35 cellular contexts compared by ENCODE assay signal in the genomic region with DNA sequence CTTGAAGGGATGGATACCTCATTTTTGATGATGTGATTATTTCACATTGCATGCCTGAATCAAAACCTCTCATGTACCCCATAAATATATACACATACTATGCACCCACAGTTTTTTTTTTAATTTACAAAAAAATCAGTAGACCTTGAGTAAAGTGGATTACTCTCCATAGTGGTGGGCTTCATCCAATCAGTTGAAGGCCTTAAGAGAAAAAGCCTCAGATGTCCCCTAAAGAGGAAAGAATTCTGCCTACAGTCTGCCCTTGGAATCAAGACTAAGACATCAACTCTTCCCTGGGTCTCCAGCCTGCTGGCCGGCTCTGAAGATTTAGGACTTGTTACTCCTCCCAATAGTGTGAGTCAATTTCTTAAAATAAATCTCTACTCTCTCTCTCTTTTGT. TPM values are rescaled to one million over a fixed set of nuclear protein-coding genes. Genes with fewer than 3 reads are reported as not detected.
"Had no signal": no experiment of that assay in that cellular context is flagged by ENCODE, and none has a peak within 500 bp of the region (broad histone marks: within the 10 kb centered on the region; RNA-seq: fewer than 3 reads in every experiment).

No MANE protein-coding gene starts in this region.

- ATAC-seq: activated CD8-positive, alpha-beta T cell treated with anti-CD3 and anti-CD28 coated beads for 36 hours; activated T-cell treated with anti-CD3 and anti-CD28 coated beads, Interleukin-2, amount 50 U/mL, for 72 hours; activated T-helper 17 cell treated with anti-CD3 and anti-CD28 coated beads, Interleukin-2, amount 50 U/mL, for 72 hours had no signal

- H3K9me3 ChIP-seq: adrenal gland, body of pancreas, Peyer's patch, SJSA1, SK-N-SH had no signal

- H3K27ac ChIP-seq: adrenal gland, KMS-11, Peyer's patch, SJSA1 had no signal

- H3K4me2 ChIP-seq: KMS-11, SK-N-SH had no signal

- DNase-seq: activated CD4-positive, alpha-beta T cell treated with anti-CD3 and anti-CD28 coated beads, Interleukin-2, amount 10 ng/mL, durations not matched to agents 24 days and 14 days; activated CD4-positive, alpha-beta T cell treated with anti-CD3 and anti-CD28 coated beads, Interleukin-2, amount 50 U/mL, for 4 hours; activated CD8-positive, alpha-beta T cell treated with anti-CD3 and anti-CD28 coated beads for 36 hours; activated gamma-delta T cell; activated naive CD4-positive, alpha-beta T cell treated with Interleukin-2 at 50 U/mL for 16 hours; activated naive CD8-positive, alpha-beta T cell treated with anti-CD3 and anti-CD28 coated beads, Interleukin-2, amount 10 ng/mL, durations not matched to agents 7 days and 5 days; activated T-cell treated with anti-CD3 and anti-CD28 coated beads, Interleukin-2, amount 50 U/mL, for 1 hour; activated T-cell treated with anti-CD3 and anti-CD28 coated beads, Interleukin-2, amount 50 U/mL, for 72 hours; adrenal gland; body of pancreas; central memory CD4-positive, alpha-beta T cell; MM.1S; NCI-H1092 treated with DMSO at 0.1 percent for 48 hours; NCI-H1417; NCI-H146; NCI-H187; NCI-H2081; NCI-H2171 treated with DMSO at 0.1 percent for 48 hours; NCI-H2227 treated with DMSO at 0.1 percent for 48 hours; NCI-H446; NCI-H510A treated with DMSO at 0.1 percent for 48 hours; NCI-H526 treated with DMSO at 0.1 percent for 48 hours; NCI-H82; Peyer's patch; RPMI8226; SHP77 treated with DMSO at 0.1 percent for 48 hours; SK-N-SH had no signal

- FAIRE-seq: astrocyte, bronchial epithelial cell, TTC549 had no signal

- H3K27me3 ChIP-seq: adrenal gland, body of pancreas, Peyer's patch, SJSA1 had no signal

- H3K4me1 ChIP-seq: adrenal gland, Peyer's patch, SJSA1 had no signal

- H3K36me3 ChIP-seq: adrenal gland, Peyer's patch, SJSA1 had no signal

- H3K4me3 ChIP-seq: adrenal gland, SJSA1 had no signal

- H3K9ac ChIP-seq: KMS-11, SK-N-SH had no signal

RNA-seq across cellular contexts. Expression of gene AZGP1, which starts 1.1 kb away (rescaled TPM):
- total RNA-seq: activated CD4-positive, alpha-beta T cell treated with anti-CD3 and anti-CD28 coated beads, Interleukin-2, amount 10 ng/mL, durations not matched to agents 24 days and 14 days; activated CD8-positive, alpha-beta memory T cell treated with anti-CD3 and anti-CD28 coated beads for 36 hours; activated CD8-positive, alpha-beta T cell treated with anti-CD3 and anti-CD28 coated beads for 36 hours; activated naive CD8-positive, alpha-beta T cell treated with anti-CD3 and anti-CD28 coated beads, Interleukin-2, amount 10 ng/mL, durations not matched to agents 7 days and 5 days; activated T-cell treated with anti-CD3 and anti-CD28 coated beads, Interleukin-2, amount 50 U/mL, for 72 hours; astrocyte; LHCN-M2; SJSA1 had no signal
- polyA plus RNA-seq: SK-N-SH had no signal

RNA-seq across cellular contexts. Expression of gene GJC3, which starts 45.3 kb away (rescaled TPM):
- total RNA-seq: activated CD4-positive, alpha-beta T cell treated with anti-CD3 and anti-CD28 coated beads, Interleukin-2, amount 10 ng/mL, durations not matched to agents 24 days and 14 days; activated naive CD8-positive, alpha-beta T cell treated with anti-CD3 and anti-CD28 coated beads, Interleukin-2, amount 10 ng/mL, durations not matched to agents 7 days and 5 days; activated T-helper 17 cell treated with anti-CD3 and anti-CD28 coated beads, Interleukin-2, amount 50 U/mL, for 72 hours; adrenal gland; astrocyte; body of pancreas; bronchial epithelial cell; LHCN-M2; Peyer's patch; SJSA1 had no signal
- polyA plus RNA-seq: SK-N-SH had no signal
